ENCODE assay signal across 22 cellular contexts in the genomic region with DNA sequence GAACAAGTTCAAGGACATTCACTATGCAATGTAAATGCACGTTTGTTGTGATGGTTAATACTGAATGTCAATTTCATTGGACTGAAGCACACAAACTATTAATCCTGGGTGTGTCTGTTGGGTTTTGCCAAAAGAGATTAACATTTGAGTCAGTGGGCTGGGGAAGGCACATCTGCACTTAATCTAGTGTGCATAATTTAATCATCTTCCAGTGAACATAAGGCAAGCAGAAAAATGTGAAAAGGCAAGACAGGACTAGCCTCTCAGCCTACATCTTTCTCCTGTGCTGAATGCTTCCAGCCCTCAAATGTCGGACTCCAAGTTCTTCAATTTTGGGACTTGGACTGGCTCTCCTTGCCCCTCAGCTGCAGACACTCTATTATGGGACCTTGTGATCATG.
"Had no signal": no experiment of that assay in that cellular context is flagged by ENCODE, and none has a peak within 500 bp of the region (broad histone marks: within the 10 kb centered on the region; RNA-seq: fewer than 3 reads in every experiment).

No MANE protein-coding gene starts in this region.

- H3K9me3 Mint-ChIP-seq: natural killer cell; neural progenitor cell; stimulated activated memory B cell treated with anti-CD40 and anti-IgM and Interleukin-4, amounts not matched to agents 10 μg/mL and 1 μg/mL and 100 μg/mL, for 72 hours; stimulated activated naive CD8-positive, alpha-beta T cell treated with anti-CD3 and anti-CD28 coated beads, Interleukin-15, Interleukin-2, amounts not matched to agents 100 ng/mL and 50 ng/mL, for 24 hours had no signal

- H3K4me1 Mint-ChIP-seq: natural killer cell; neural progenitor cell; stimulated activated memory B cell treated with anti-CD40 and anti-IgM and Interleukin-4, amounts not matched to agents 10 μg/mL and 1 μg/mL and 100 μg/mL, for 72 hours had no signal

- H3K27me3 ChIP-seq: esophagus muscularis mucosa, hepatocyte, neural progenitor cell, ovary, spleen, tibial artery, upper lobe of left lung, uterus had no signal

- H3K4me1 ChIP-seq: esophagus muscularis mucosa, neural progenitor cell, spleen, tibial artery, upper lobe of left lung, uterus had no signal

- DNase-seq: effector memory CD4-positive, alpha-beta T cell; foreskin melanocyte; head of caudate nucleus; left colon; left ventricle myocardium superior; natural killer cell; nucleus accumbens; ovary; right cardiac atrium; spleen; stimulated activated CD4-positive, alpha-beta T cell treated with anti-CD3 and anti-CD28 coated beads, Interleukin-15, amount 100 ng/mL, for 24 hours; stimulated activated CD4-positive, alpha-beta T cell treated with anti-CD3 and anti-CD28 coated beads, Interleukin-1b, Interleukin-23, amount 100 ng/mL, for 48 hours; stimulated activated CD4-positive, alpha-beta T cell treated with anti-CD3 and anti-CD28 coated beads, Interleukin-4, amount 100 ng/mL, for 24 hours; tibial artery; upper lobe of left lung; uterus had no signal

- H3K27ac Mint-ChIP-seq: natural killer cell; neural progenitor cell; stimulated activated memory B cell treated with anti-CD40 and anti-IgM and Interleukin-4, amounts not matched to agents 10 μg/mL and 1 μg/mL and 100 μg/mL, for 72 hours; stimulated activated naive CD8-positive, alpha-beta T cell treated with anti-CD3 and anti-CD28 coated beads, Interleukin-15, Interleukin-2, amounts not matched to agents 100 ng/mL and 50 ng/mL, for 24 hours had no signal

- H3K4me3 ChIP-seq: esophagus muscularis mucosa, hepatocyte, neural progenitor cell, ovary, spleen, tibial artery, upper lobe of left lung, uterus had no signal

- H3K36me3 Mint-ChIP-seq: natural killer cell had no signal

- H3K9me3 ChIP-seq: esophagus muscularis mucosa, ovary, spleen, tibial artery, upper lobe of left lung, uterus had no signal

- H3K27me3 Mint-ChIP-seq: stimulated activated memory B cell treated with anti-CD40 and anti-IgM and Interleukin-4, amounts not matched to agents 10 μg/mL and 1 μg/mL and 100 μg/mL, for 72 hours; stimulated activated naive CD8-positive, alpha-beta T cell treated with anti-CD3 and anti-CD28 coated beads, Interleukin-15, Interleukin-2, amounts not matched to agents 100 ng/mL and 50 ng/mL, for 24 hours had no signal

- H3K27ac ChIP-seq: epithelial cell of prostate, esophagus muscularis mucosa, hepatocyte, neural progenitor cell, ovary, spleen, tibial artery, upper lobe of left lung, uterus had no signal

- ATAC-seq: left colon; left ventricle myocardium superior; natural killer cell; right cardiac atrium; stimulated activated memory B cell treated with anti-CD40 and anti-IgM and Interleukin-4, amounts not matched to agents 10 μg/mL and 1 μg/mL and 100 μg/mL, for 72 hours had no signal

- H3K4me3 Mint-ChIP-seq: natural killer cell; neural progenitor cell; stimulated activated memory B cell treated with anti-CD40 and anti-IgM and Interleukin-4, amounts not matched to agents 10 μg/mL and 1 μg/mL and 100 μg/mL, for 72 hours; stimulated activated naive CD8-positive, alpha-beta T cell treated with anti-CD3 and anti-CD28 coated beads, Interleukin-15, Interleukin-2, amounts not matched to agents 100 ng/mL and 50 ng/mL, for 24 hours had no signal

- H3K36me3 ChIP-seq: ovary, uterus had no signal
